ENCODE assay signal across 20 cellular contexts in the genomic region with DNA sequence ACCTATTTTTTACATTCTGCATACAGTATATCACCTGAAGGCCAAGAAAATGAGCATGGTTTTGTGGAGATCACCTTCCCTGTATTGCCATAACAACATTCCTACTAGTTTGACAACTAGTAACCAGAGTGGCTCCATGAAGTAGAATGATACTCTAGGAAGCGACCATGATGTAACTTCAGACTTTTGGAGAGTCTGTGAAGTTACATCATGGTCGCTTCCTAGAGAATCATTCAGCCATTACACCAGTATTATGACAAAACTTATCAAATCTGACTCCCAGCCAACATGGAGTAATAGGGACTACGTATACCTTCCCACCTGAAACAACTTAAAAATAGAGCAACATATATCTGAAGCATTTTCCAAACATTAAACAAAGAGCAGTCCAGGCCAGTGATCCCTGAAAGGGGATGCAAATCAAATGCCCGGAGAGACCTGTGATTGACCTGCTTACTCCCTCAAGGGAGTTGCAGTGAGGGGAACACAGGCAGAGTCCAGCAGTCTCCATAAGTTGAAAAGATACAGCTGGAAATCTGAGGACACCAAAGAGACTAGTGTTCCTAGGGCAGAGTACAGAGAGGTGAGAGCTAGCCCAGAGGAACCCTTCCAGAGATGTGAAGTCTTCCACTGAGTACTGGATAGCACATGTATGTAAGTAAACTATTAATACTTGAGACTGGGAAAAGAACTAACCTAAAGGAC. TPM values are rescaled to one million over a fixed set of nuclear protein-coding genes. Genes with fewer than 3 reads are reported as not detected.
A peak's percentile ranks its signal among the peaks of the same experiment; 100 is the strongest.
DNase-seq lines count a peak whose midpoint lies in the region; ATAC-seq and TF ChIP-seq lines count a peak whose summit lies in the region.
"Had no signal": no experiment of that assay in that cellular context is flagged by ENCODE, and none has a peak within 500 bp of the region (broad histone marks: within the 10 kb centered on the region; RNA-seq: fewer than 3 reads in every experiment).

No MANE protein-coding gene starts in this region.

- intact Hi-C loops in Right ventricle myocardium superior (cut with DNase I) (no loop called here), cardiac septum (cut with DNase I) (no loop called here), tibial artery (cut with DNase I; ENCODE audit: low total_unique reads) (no loop called here)

- no peaks in the 10 kb centered on the region for H3K27me3 Mint-ChIP-seq in chondrocyte (ENCODE audit: low read depth)

- H3K4me3 Mint-ChIP-seq in chondrocyte (ENCODE audit: unreplicated experiment) = no peak overlapping the region

- H3K9me3 ChIP-seq in tibial artery (peaks cover 0 to 4% (median 0%) of the 10 kb centered on the region in 3 donors), SJCRH30 (replicated peaks) (no peaks in the 10 kb centered on the region)
- H3K9me3 ChIP-seq: BE2C, SJSA1 had no signal

- ATAC-seq in Right ventricle myocardium superior (ENCODE audit: poor library complexity) = peak; percentile 82

- H3K27ac Mint-ChIP-seq in chondrocyte (ENCODE audit: unreplicated experiment) = peak overlapping the region; percentile 68

- H3K4me3 ChIP-seq in tibial artery = no peak overlapping the region
- no peak overlapping the region for H3K4me3 ChIP-seq in SJCRH30
- H3K4me3 ChIP-seq: SJSA1 had no signal

- H3K9me3 Mint-ChIP-seq in chondrocyte (ENCODE audit: low read depth) = peaks cover 17% of the 10 kb centered on the region

- peaks cover 10% of the 10 kb centered on the region for H3K4me1 Mint-ChIP-seq in chondrocyte (ENCODE audit: low read depth)

- H3K27me3 ChIP-seq in tibial artery (no peaks in the 10 kb centered on the region), SJCRH30 (no peaks in the 10 kb centered on the region)
- H3K27me3 ChIP-seq: BE2C, SJSA1 had no signal

- H3K27ac ChIP-seq in tibial artery = peak overlapping the region; percentile 46 to 49
- H3K27ac ChIP-seq in SJCRH30 = no peak overlapping the region
- H3K27ac ChIP-seq: SJSA1 had no signal

- H3K36me3 ChIP-seq in tibial artery (no peaks in the 10 kb centered on the region), SJCRH30 (no peaks in the 10 kb centered on the region)
- H3K36me3 ChIP-seq: BE2C, SJSA1 had no signal

- DNase-seq in Right ventricle myocardium superior = no peak
- no peak for DNase-seq in cardiac septum (ENCODE audit: low spot score)
- DNase-seq in chondrocyte (ENCODE audit: low spot score) = no peak
- DNase-seq in left kidney (ENCODE audit: low read depth, low spot score) = peak; percentile 80
- no peak for DNase-seq in tibial artery
- DNase-seq in SJCRH30 = no peak
- no peak for DNase-seq in NCI-H2227 (lab: John Stamatoyannopoulos, UW; ENCODE audit: unreplicated experiment)
- DNase-seq: BE2C, DMS53, GDM1, H7, KBM-7, NCI-H1092, NCI-H1436, NCI-H187 treated with DMSO at 0.1 percent for 48 hours, NCI-H2107, NCI-H69 had no signal

- TF ChIP-seq CTCF in chondrocyte (IDR thresholded peaks at IDR 0.05) (no peak), tibial artery (IDR thresholded peaks at IDR 0.05) (no peak)

- peaks cover 12% of the 10 kb centered on the region for H3K36me3 Mint-ChIP-seq in chondrocyte (ENCODE audit: low read depth)

- H3K4me1 ChIP-seq in tibial artery (peaks cover 0 to 10% (median 1%) of the 10 kb centered on the region in 4 donors), SJCRH30 (no peaks in the 10 kb centered on the region)

RNA-seq across cellular contexts. Expression of gene ECM2, which starts 7.8 kb away (rescaled TPM):
- total RNA-seq in Right ventricle myocardium superior = 5.6 TPM
- 8.0 TPM for total RNA-seq in cardiac septum
- 31.7 to 39.6 TPM (median 34.2 TPM) in 3 replicates for total RNA-seq in chondrocyte
- not detected in 2 replicates for total RNA-seq in SJCRH30 (2014; rRNA removed; shearing (Covaris generic))
- total RNA-seq: H7, HT-29 had no signal

RNA-seq across cellular contexts. Expression of gene ASPN, which starts 45.7 kb away (rescaled TPM):
- total RNA-seq in Right ventricle myocardium superior (4.8 TPM), cardiac septum (30.3 TPM), chondrocyte (335 to 385 TPM (median 376 TPM) in 3 replicates)
- 0.06 TPM in 1 of 2 replicates, not detected in the other for total RNA-seq in SJCRH30 (2014; rRNA removed; shearing (Covaris generic))
- total RNA-seq: H7, HT-29, NCI-H460, SJSA1 had no signal

Comparison
In these comparisons a context has a peak if more than half of its experiments do, and no peak if none do; other contexts are left out.
1. RNA of gene ASPN, which starts 45.7 kb away (total RNA-seq): 335 to 385 TPM in chondrocyte; 30.3 TPM in cardiac septum (single experiment), 4.8 TPM in Right ventricle myocardium superior (single experiment) and 0.06 TPM in SJCRH30; every median in the first group is over 10 times any median in the second.